Comparison of ENCODE assay signal across 8 cellular contexts in the genomic region with DNA sequence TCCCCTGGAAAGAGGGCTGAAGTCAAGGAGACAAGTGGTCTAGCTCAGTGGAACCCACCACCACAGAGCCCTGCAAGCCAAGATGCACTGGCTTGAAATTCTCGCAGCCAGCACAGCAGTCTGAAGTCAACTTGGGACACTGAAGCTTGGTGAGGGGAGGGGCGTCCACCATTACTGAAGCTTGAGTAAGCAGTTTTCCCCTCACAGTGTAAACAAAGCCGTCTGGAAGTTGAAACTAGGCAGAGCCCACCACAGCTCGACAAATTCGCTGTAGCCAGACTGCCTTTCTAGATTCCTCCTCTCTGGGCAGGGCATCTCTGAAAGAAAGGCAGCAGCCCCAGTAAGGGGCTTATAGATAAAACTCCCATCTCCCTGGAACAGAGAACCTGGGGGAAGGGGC.
A peak's percentile ranks its signal among the peaks of the same experiment; 100 is the strongest.
DNase-seq lines count a peak whose midpoint lies in the region; ATAC-seq, FAIRE-seq and TF ChIP-seq lines count a peak whose summit lies in the region.
"Not testable (repeated sequence)": the region's sequence is repeated elsewhere in the genome, so short reads cannot be mapped to it uniquely, and the experiment has no call there.

No MANE protein-coding gene starts in this region.

- not testable (repeated sequence) for H3K9me3 ChIP-seq in astrocyte (ENCODE audit: insufficient read depth, low read depth, low read length); fibroblast of lung (ENCODE audit: control insufficient read depth, insufficient read depth, low read depth, low read length); neural progenitor cell (ENCODE audit: low read depth); smooth muscle cell (replicated peaks; ENCODE audit: low read depth)

- not testable (repeated sequence) for TF ChIP-seq CTCF in GM23338 (conservative IDR thresholded peaks at IDR 0.05; ENCODE audit: low read depth in 2 of 2); astrocyte (IDR thresholded peaks at IDR 0.05; ENCODE audit: insufficient read depth, low read depth, low read length); fibroblast of lung (conservative IDR thresholded peaks at IDR 0.05 in 1 of 2, IDR thresholded peaks at IDR 0.05 in 1 of 2; ENCODE audit: low read depth in 1 of 2, low read length in 2 of 2); neural progenitor cell (IDR thresholded peaks at IDR 0.05); smooth muscle cell (IDR thresholded peaks at IDR 0.05; ENCODE audit: borderline replicate concordance, insufficient read depth, poor library complexity, severe bottlenecking)

- H3K4me3 Mint-ChIP-seq in GM23338; astrocyte (ENCODE audit: unreplicated experiment); neural progenitor cell: not testable (repeated sequence)

- H3K9ac ChIP-seq in astrocyte (ENCODE audit: low read length); fibroblast of lung (ENCODE audit: insufficient read depth, low read length); neural progenitor cell; smooth muscle cell (ENCODE audit: low read depth): not testable (repeated sequence)

- not testable (repeated sequence) for ATAC-seq in GM23338

- H3K36me3 Mint-ChIP-seq in GM23338 (ENCODE audit: low read depth); astrocyte (ENCODE audit: low read depth, unreplicated experiment); neural progenitor cell: not testable (repeated sequence)

- not testable (repeated sequence) for H3K27ac ChIP-seq in GM23338 (ENCODE audit: low read depth); astrocyte (ENCODE audit: low read depth, low read length); fibroblast of lung (ENCODE audit: insufficient read depth, low read length); neural progenitor cell; smooth muscle cell (ENCODE audit: low read depth)

- H3K4me3 ChIP-seq in GM23338; astrocyte (ENCODE audit: insufficient read depth, low read depth, low read length); fibroblast of lung (replicated peaks in 1 of 4; ENCODE audit: control extremely low read depth in 1 of 4, insufficient read depth in 1 of 4, low read depth in 3 of 4, low read length in 4 of 4); neural progenitor cell: not testable (repeated sequence)
- peak overlapping the region; percentile 32 for H3K4me3 ChIP-seq in smooth muscle cell

- FAIRE-seq in astrocyte (lab: Jason Lieb, UNC): not testable (repeated sequence)

- H3K36me3 ChIP-seq in GM23338 (ENCODE audit: insufficient read depth); astrocyte (ENCODE audit: insufficient read depth, low read length); fibroblast of lung (ENCODE audit: control insufficient read depth, insufficient read depth, low read length); neural progenitor cell; smooth muscle cell (ENCODE audit: low read depth): not testable (repeated sequence)

- H3K27ac Mint-ChIP-seq in GM23338; astrocyte (ENCODE audit: unreplicated experiment); neural progenitor cell: not testable (repeated sequence)

- H3K4me1 Mint-ChIP-seq in GM23338; astrocyte (ENCODE audit: low read depth, unreplicated experiment); neural progenitor cell: not testable (repeated sequence)

- not testable (repeated sequence) for H3K9me2 ChIP-seq in GM23338 (ENCODE audit: insufficient read depth)

- H3K79me2 ChIP-seq in GM23338 (replicated peaks; ENCODE audit: insufficient read depth); astrocyte (ENCODE audit: insufficient read depth, low read length); fibroblast of lung (ENCODE audit: control insufficient read depth, insufficient read depth, low read length); neural progenitor cell (ENCODE audit: low read depth); smooth muscle cell (ENCODE audit: low read depth): not testable (repeated sequence)

- H3K27me3 ChIP-seq in GM23338 (ENCODE audit: insufficient read depth); astrocyte (ENCODE audit: insufficient read depth, low read length); fibroblast of lung (ENCODE audit: control insufficient read depth, insufficient read depth, low read length); neural progenitor cell; smooth muscle cell (ENCODE audit: low read depth): not testable (repeated sequence)

- not testable (repeated sequence) for H3K4me2 ChIP-seq in GM23338; astrocyte (ENCODE audit: low read length); fibroblast of lung (ENCODE audit: extremely low read depth, insufficient read depth, low read length); neural progenitor cell
- H3K4me2 ChIP-seq in smooth muscle cell: peak overlapping the region; percentile 77

- WGBS in smooth muscle cell (ENCODE audit: low lambda C conversion rate): 42% methylated on average over 5 of the region's 5 CpGs

- peaks cover 13% of the 10 kb centered on the region for H3K4me1 ChIP-seq in GM23338 (ENCODE audit: insufficient read depth)
- H3K4me1 ChIP-seq in astrocyte (ENCODE audit: insufficient read depth, low read length); fibroblast of lung (ENCODE audit: control insufficient read depth, extremely low read depth, insufficient read depth, low read length); neural progenitor cell; smooth muscle cell (ENCODE audit: low read depth): not testable (repeated sequence)

- not testable (repeated sequence) for H3K9me3 Mint-ChIP-seq in GM23338; astrocyte (ENCODE audit: unreplicated experiment); neural progenitor cell

- DNase-seq in DMS 273 (lab: John Stamatoyannopoulos, UW; ENCODE audit: unreplicated experiment) (peak; percentile 1), NCI-H69 (lab: John Stamatoyannopoulos, UW) (peak; percentile 47), fibroblast of lung (ENCODE audit: low read depth in 2 of 2) (peak; percentile 13 to 41), islet precursor cell (peak; percentile 77), neural progenitor cell (ENCODE audit: low spot score) (peak; percentile 14)
- DNase-seq in GM23338 (ENCODE audit: low spot score); astrocyte (ENCODE audit: low read depth); smooth muscle cell (lab: John Stamatoyannopoulos, UW; ENCODE audit: unreplicated experiment): not testable (repeated sequence)

- not testable (repeated sequence) for H4K20me1 ChIP-seq in GM23338 (replicated peaks; ENCODE audit: insufficient read depth); astrocyte (ENCODE audit: insufficient read depth, low read length); fibroblast of lung (ENCODE audit: control insufficient read depth, extremely low read depth, insufficient read depth, low read length); neural progenitor cell (ENCODE audit: low read depth); smooth muscle cell (ENCODE audit: low read depth)

- H2AFZ ChIP-seq in GM23338 (peak overlapping the region; percentile 30; the same call in 1 of the 2 replicates), astrocyte (ENCODE audit: low read depth, low read length) (peak overlapping the region; percentile 66), neural progenitor cell (replicated peaks) (peak overlapping the region; percentile 96), smooth muscle cell (ENCODE audit: low read depth) (peak overlapping the region; percentile 87)
- not testable (repeated sequence) for H2AFZ ChIP-seq in fibroblast of lung (ENCODE audit: low read length)

- H3F3A ChIP-seq in GM23338 (replicated peaks; ENCODE audit: low read depth); neural progenitor cell (ENCODE audit: low read depth); smooth muscle cell (ENCODE audit: low read depth): not testable (repeated sequence)

- not testable (repeated sequence) for H3K27me3 Mint-ChIP-seq in GM23338 (ENCODE audit: insufficient read depth, low read depth, poor library complexity); astrocyte (ENCODE audit: low read depth, unreplicated experiment); neural progenitor cell (ENCODE audit: insufficient read depth, low read depth)
